20 cellular contexts compared by ENCODE assay signal in the genomic region with DNA sequence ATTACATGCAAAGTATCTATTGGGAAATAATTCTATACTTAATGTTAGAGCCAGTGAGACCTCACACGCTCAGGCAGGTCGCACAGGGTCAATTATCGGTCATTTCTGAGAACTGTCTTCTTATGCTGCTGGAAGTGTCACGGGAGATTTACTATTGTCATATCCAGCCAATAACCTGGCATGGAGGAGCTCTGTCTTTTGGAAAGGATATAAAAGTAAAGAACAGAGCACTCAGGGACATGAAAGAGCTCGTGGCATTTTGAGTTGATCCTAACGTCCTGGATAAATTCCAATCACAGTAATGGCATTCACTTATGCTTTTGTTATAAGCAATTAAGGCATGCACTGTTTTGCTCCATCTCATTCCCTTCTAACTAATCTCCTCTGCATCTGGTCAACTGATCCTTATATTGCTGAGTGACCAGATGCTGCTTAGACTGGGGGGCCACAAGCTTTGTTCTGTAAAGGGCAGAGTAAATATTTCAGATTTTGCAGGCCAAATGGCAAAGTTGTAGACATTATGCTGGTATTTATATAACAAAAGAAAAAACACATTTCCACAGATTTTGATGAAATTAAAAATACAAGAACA.
"Had no signal": no experiment of that assay in that cellular context is flagged by ENCODE, and none has a peak within 500 bp of the region (broad histone marks: within the 10 kb centered on the region; RNA-seq: fewer than 3 reads in every experiment).

No MANE protein-coding gene starts in this region.

- DNase-seq: activated CD4-positive, alpha-beta T cell treated with anti-CD3 and anti-CD28 coated beads for 4 hours; activated CD8-positive, alpha-beta memory T cell treated with anti-CD3 and anti-CD28 coated beads, Interleukin-2, amount 50 U/mL, for 4 hours; activated CD8-positive, alpha-beta T cell treated with anti-CD3 and anti-CD28 coated beads for 36 hours; activated gamma-delta T cell treated with Interleukin-2 at 50 U/mL for 16 hours; activated naive CD4-positive, alpha-beta T cell treated with anti-CD3 and anti-CD28 coated beads, Interleukin-2, amount 10 ng/mL, durations not matched to agents 7 days and 5 days; activated naive CD8-positive, alpha-beta T cell treated with anti-CD3 and anti-CD28 coated beads for 36 hours; activated T-cell treated with anti-CD3 and anti-CD28 coated beads, Interleukin-2, amount 50 U/mL, for 72 hours; brain microvascular endothelial cell; cerebellar nuclear complex; Kasumi-1; KBM-7; NCI-H1105 treated with DMSO at 0.1 percent for 48 hours; NCI-H1436 treated with DMSO at 0.1 percent for 48 hours; NCI-H187 treated with DMSO at 0.1 percent for 48 hours; NCI-H2107; NCI-H510A treated with DMSO at 0.1 percent for 48 hours; NCI-H748 treated with DMSO at 0.1 percent for 48 hours; SHP77 treated with DMSO at 0.1 percent for 48 hours; T-helper 1 cell had no signal

- ATAC-seq: activated CD4-positive, CD25-positive, alpha-beta regulatory T cell treated with anti-CD3 and anti-CD28 coated beads, Interleukin-2, amount 50 U/mL, for 24 hours; activated CD8-positive, alpha-beta T cell treated with anti-CD3 and anti-CD28 coated beads for 36 hours; activated T-cell treated with anti-CD3 and anti-CD28 coated beads, Interleukin-2, amount 50 U/mL, for 72 hours had no signal
